Comparison of ENCODE assay signal across 1 cellular context in the genomic region with DNA sequence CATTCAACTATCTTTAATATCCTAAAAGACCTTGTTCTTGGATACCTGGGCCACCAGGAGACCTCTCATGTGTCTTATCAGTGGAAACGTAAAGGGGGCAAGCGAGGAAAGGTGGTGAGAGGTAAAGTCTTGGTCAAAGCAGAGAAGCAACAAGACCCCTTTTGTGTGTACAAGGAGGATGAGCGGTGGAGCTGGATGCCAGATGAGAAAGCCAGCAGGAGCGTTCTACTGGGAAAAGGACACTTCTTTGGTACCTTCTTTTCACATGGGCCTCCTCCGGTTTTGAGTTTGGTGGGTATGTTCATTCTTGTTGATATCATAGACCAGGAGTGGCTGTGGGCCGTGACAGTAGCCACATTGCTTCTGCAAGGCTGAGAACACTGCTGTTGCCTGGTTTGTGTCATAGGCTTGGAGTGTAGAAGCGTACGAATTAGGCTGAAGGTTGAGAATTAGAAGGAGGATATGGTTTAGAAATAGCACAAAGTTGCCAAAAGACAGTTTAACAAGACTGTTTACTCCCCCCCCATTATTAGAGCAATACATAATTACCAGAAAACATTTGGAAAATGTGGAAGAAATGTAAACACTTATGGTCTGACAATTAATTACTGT.
TF ChIP-seq lines count a peak whose summit lies in the region.

No MANE protein-coding gene starts in this region.

TF ChIP-seq in IMR-90, 13 proteins besides CTCF, POLR2A, EP300 and RAD21:
- no peak for TF ChIP-seq RCOR1 (IDR thresholded peaks at IDR 0.05; ENCODE audit: insufficient replicate concordance, low read length)
- TF ChIP-seq MAZ (IDR thresholded peaks at IDR 0.05; ENCODE audit: borderline replicate concordance, low read depth, low read length): no peak
